In the genomic region with DNA sequence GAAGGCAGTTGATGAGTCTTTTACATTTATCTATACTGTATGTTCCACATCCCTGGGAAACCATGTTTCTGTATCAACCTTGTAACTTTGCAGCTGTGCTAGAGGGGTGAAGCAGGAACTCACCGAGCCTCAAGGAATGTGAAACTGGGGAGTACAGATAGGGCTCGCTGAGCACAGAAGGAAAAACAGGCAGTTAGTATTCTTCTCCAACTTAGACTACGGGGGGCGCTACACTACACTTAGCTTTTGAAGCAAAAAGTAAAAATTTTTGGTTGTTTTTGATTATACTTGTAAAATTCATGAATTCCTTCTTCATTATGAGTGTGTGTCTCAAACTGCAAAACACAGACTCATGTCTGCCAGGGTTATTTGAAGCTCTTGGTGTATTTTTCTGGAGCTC, we compare ENCODE assay signal across 22 cellular contexts.
DNase-seq lines count a peak whose midpoint lies in the region; ATAC-seq and TF ChIP-seq lines count a peak whose summit lies in the region.
"Had no signal": no experiment of that assay in that cellular context is flagged by ENCODE, and none has a peak within 500 bp of the region (broad histone marks: within the 10 kb centered on the region; RNA-seq: fewer than 3 reads in every experiment).

No MANE protein-coding gene starts in this region.

- no peak overlapping the region for H3K27ac Mint-ChIP-seq in WTC11
- H3K27ac Mint-ChIP-seq: CD4-positive, CD25-positive, alpha-beta regulatory T cell had no signal

- H3K36me3 ChIP-seq in BLaER1 (no peaks in the 10 kb centered on the region), DND-41 (ENCODE audit: insufficient read depth, low read length) (no peaks in the 10 kb centered on the region), esophagus muscularis mucosa (no peaks in the 10 kb centered on the region)
- H3K36me3 ChIP-seq: SJSA1 had no signal

- no peaks in the 10 kb centered on the region; the same call in 1 of the 2 replicates for H3K9me3 Mint-ChIP-seq in WTC11

- H3K27me3 Mint-ChIP-seq in WTC11 (ENCODE audit: low read depth), result no peaks in the 10 kb centered on the region

- ATAC-seq in DND-41 (ENCODE audit: insufficient read depth, low read depth) (no peak), WTC11 (peak; percentile 51)
- ATAC-seq: GM12878, Right ventricle myocardium inferior had no signal

- intact Hi-C loops in esophagus muscularis mucosa (cut with DNase I), result no loop called here

- 71% methylated on average over 4 of the region's 4 CpGs for WGBS in esophagus muscularis mucosa

- no peak overlapping the region for H3K27ac ChIP-seq in BLaER1
- H3K27ac ChIP-seq in DND-41 (ENCODE audit: low read length), result no peak overlapping the region
- no peak overlapping the region for H3K27ac ChIP-seq in esophagus muscularis mucosa (replicated peaks in 1 of 4)
- H3K27ac ChIP-seq: SJSA1 had no signal

- H4K20me1 ChIP-seq in BLaER1, result no peaks in the 10 kb centered on the region
- no peaks in the 10 kb centered on the region for H4K20me1 ChIP-seq in DND-41 (ENCODE audit: insufficient read depth, low read length)

- POLR2A ChIA-PET in WTC11 (lab: Charles Lee), result no interaction called here

- H3K4me2 ChIP-seq in BLaER1 (peak overlapping the region; percentile 34), DND-41 (ENCODE audit: insufficient read depth, low read length) (no peak overlapping the region)

- peaks cover 10% of the 10 kb centered on the region for H3K4me1 Mint-ChIP-seq in WTC11
- H3K4me1 Mint-ChIP-seq: CD4-positive, CD25-positive, alpha-beta regulatory T cell had no signal

- H3K9me3 ChIP-seq in BLaER1 (peaks cover 4% of the 10 kb centered on the region; the same call in 1 of the 2 replicates), DND-41 (ENCODE audit: insufficient read depth, low read length, severe bottlenecking) (no peaks in the 10 kb centered on the region), esophagus muscularis mucosa (no peaks in the 10 kb centered on the region)
- H3K9me3 ChIP-seq: SJSA1 had no signal

- H3K4me1 ChIP-seq in BLaER1 (peaks cover 13% of the 10 kb centered on the region), DND-41 (ENCODE audit: insufficient read depth, low read length) (no peaks in the 10 kb centered on the region), esophagus muscularis mucosa (no peaks in the 10 kb centered on the region)
- H3K4me1 ChIP-seq: SJSA1 had no signal

- H3K79me2 ChIP-seq in DND-41 (ENCODE audit: insufficient read depth, low read length), result no peaks in the 10 kb centered on the region

- no peak for DNase-seq in DND-41
- no peak for DNase-seq in WTC11 (ENCODE audit: low spot score)
- DNase-seq in esophagus muscularis mucosa (ENCODE audit: extremely low spot score), result peak; percentile 55
- no peak for DNase-seq in erythroblast (lab: John Stamatoyannopoulos, UW)
- no peak for DNase-seq in DMS114 treated with DMSO at 0.1 percent for 48 hours (lab: John Stamatoyannopoulos, UW; ENCODE audit: unreplicated experiment)
- no peak for DNase-seq in mesenteric fat pad (ENCODE audit: low spot score)
- DNase-seq: AML-193; CD4-positive, CD25-positive, alpha-beta regulatory T cell; COR-L47; DMS79 treated with DMSO at 0.1 percent for 48 hours; H7; Karpas-422; NCI-H1048; NCI-H1417 treated with DMSO at 0.1 percent for 48 hours; NCI-H187; NCI-H446; NCI-H526; OCI-M1 had no signal

- no peak overlapping the region for H2AFZ ChIP-seq in DND-41 (ENCODE audit: low read depth, low read length)

- CTCF ChIA-PET in WTC11 (lab: Charles Lee), result interaction anchor here (0.6 to 3.4 kb wide), 11 partner anchors 12 to 754 kb away, joined by 3 to 12 read pairs (median 3); no protein-coding TSS in a partner anchor

- H3K4me3 Mint-ChIP-seq in WTC11, result no peak overlapping the region
- H3K4me3 Mint-ChIP-seq: CD4-positive, CD25-positive, alpha-beta regulatory T cell had no signal

- no peaks in the 10 kb centered on the region for H3K36me3 Mint-ChIP-seq in WTC11
- H3K36me3 Mint-ChIP-seq: CD4-positive, CD25-positive, alpha-beta regulatory T cell had no signal

- TF ChIP-seq EP300 in esophagus muscularis mucosa (IDR thresholded peaks at IDR 0.05), result no peak

- no peak overlapping the region for H3K4me3 ChIP-seq in BLaER1
- no peak overlapping the region for H3K4me3 ChIP-seq in DND-41 (ENCODE audit: low read depth in 1 of 2, low read length in 2 of 2)
- no peak overlapping the region for H3K4me3 ChIP-seq in esophagus muscularis mucosa
- H3K4me3 ChIP-seq: GM12878, SJSA1 had no signal

- no peaks in the 10 kb centered on the region for H3K27me3 ChIP-seq in BLaER1
- no peaks in the 10 kb centered on the region for H3K27me3 ChIP-seq in DND-41 (ENCODE audit: insufficient read depth, low read length, poor library complexity)
- no peaks in the 10 kb centered on the region for H3K27me3 ChIP-seq in esophagus muscularis mucosa
- H3K27me3 ChIP-seq: SJSA1 had no signal

- peak; percentile 19 for TF ChIP-seq CTCF in DND-41 (IDR thresholded peaks at IDR 0.05; ENCODE audit: borderline replicate concordance, extremely low read depth, low read length, poor library complexity, severe bottlenecking)
- TF ChIP-seq CTCF in WTC11 (IDR thresholded peaks at IDR 0.05), result no peak
- TF ChIP-seq CTCF in esophagus muscularis mucosa (IDR thresholded peaks at IDR 0.05), result no peak

- TF ChIP-seq POLR2A in esophagus muscularis mucosa (IDR thresholded peaks at IDR 0.05; ENCODE audit: low read depth) (no peak), erythroblast (IDR thresholded peaks at IDR 0.05; ENCODE audit: low read length) (no peak)

- H3K9ac ChIP-seq in BLaER1 (no peak overlapping the region), DND-41 (ENCODE audit: low read depth, low read length) (no peak overlapping the region)

TF ChIP-seq in WTC11, 78 proteins besides CTCF, POLR2A, EP300 and RAD21:
- TF ChIP-seq, protein P1, sequence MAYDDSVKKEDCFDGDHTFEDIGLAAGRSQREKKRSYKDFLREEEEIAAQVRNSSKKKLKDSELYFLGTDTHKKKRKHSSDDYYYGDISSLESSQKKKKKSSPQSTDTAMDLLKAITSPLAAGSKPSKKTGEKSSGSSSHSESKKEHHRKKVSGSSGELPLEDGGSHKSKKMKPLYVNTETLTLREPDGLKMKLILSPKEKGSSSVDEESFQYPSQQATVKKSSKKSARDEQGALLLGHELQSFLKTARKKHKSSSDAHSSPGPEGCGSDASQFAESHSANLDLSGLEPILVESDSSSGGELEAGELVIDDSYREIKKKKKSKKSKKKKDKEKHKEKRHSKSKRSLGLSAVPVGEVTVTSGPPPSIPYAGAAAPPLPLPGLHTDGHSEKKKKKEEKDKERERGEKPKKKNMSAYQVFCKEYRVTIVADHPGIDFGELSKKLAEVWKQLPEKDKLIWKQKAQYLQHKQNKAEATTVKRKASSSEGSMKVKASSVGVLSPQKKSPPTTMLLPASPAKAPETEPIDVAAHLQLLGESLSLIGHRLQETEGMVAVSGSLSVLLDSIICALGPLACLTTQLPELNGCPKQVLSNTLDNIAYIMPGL (CRISPR knock-in tag; IDR thresholded peaks at IDR 0.05), result no peak
